Comparison of ENCODE assay signal across 1 cellular context in genomic region chr7:16344927-16345326, GRCh38.
A peak's percentile ranks its signal among the peaks of the same experiment; 100 is the strongest.
TF ChIP-seq lines count a peak whose summit lies in the region.

No MANE protein-coding gene starts in this region.

TF ChIP-seq in K562, 482 proteins besides CTCF, POLR2A, EP300 and RAD21 (continued from another document):
- peak; percentile 59 for TF ChIP-seq ZNF407 (IDR thresholded peaks at IDR 0.05; ENCODE audit: low read depth)
- 0 out of 2 replicates have a peak, but pooled peaks have one; percentile 23 for TF ChIP-seq ZNF280B (CRISPR knock-in tag; IDR thresholded peaks at IDR 0.05)
- no peak for TF ChIP-seq NFIX (CRISPR knock-in tag; IDR thresholded peaks at IDR 0.05; ENCODE audit: low read depth)
- TF ChIP-seq CBX5 (IDR thresholded peaks at IDR 0.05; ENCODE audit: borderline replicate concordance, low read depth) = peak; percentile 97
- no peak for TF ChIP-seq KLF13 (tag; IDR thresholded peaks at IDR 0.05; ENCODE audit: borderline replicate concordance, low read depth)
- peak; percentile 79 for TF ChIP-seq CHAMP1 (IDR thresholded peaks at IDR 0.05)
- TF ChIP-seq ZNF354B (CRISPR knock-in tag; IDR thresholded peaks at IDR 0.05) = no peak
- 0 out of 2 replicates have a peak, but pooled peaks have one; percentile 41 for TF ChIP-seq EHMT2 (IDR thresholded peaks at IDR 0.05)
- TF ChIP-seq NR2C1 (IDR thresholded peaks at IDR 0.05) = peak; percentile 66; the same call in 1 of the 2 replicates
- peak; percentile 64 for TF ChIP-seq NR2C1 (tag; IDR thresholded peaks at IDR 0.05)
- no peak for TF ChIP-seq KDM4B (IDR thresholded peaks at IDR 0.05; ENCODE audit: borderline replicate concordance in 2 of 2, low read depth in 1 of 2)
- peak; percentile 89; the same call in 1 of the 2 replicates for TF ChIP-seq CBX1 (IDR thresholded peaks at IDR 0.05; ENCODE audit: low read depth)
- TF ChIP-seq ZEB2 (IDR thresholded peaks at IDR 0.05) = 0 out of 2 replicates have a peak, but pooled peaks have one; percentile 35
- TF ChIP-seq SIRT6 (IDR thresholded peaks at IDR 0.05; ENCODE audit: low read depth, low read length) = no peak
- 0 out of 2 replicates have a peak, but pooled peaks have one; percentile 10 for TF ChIP-seq STAT5A (IDR thresholded peaks at IDR 0.05; ENCODE audit: borderline replicate concordance, low read length)
- no peak for TF ChIP-seq TAF7 (tag; IDR thresholded peaks at IDR 0.05)
- TF ChIP-seq TRIM28 (IDR thresholded peaks at IDR 0.05) = peak; percentile 97
- TF ChIP-seq CREB1 (IDR thresholded peaks at IDR 0.05) = no peak
- TF ChIP-seq CREB1 (CRISPR knock-in tag; IDR thresholded peaks at IDR 0.05) = no peak
- TF ChIP-seq GATA2 (CRISPR knock-in tag; IDR thresholded peaks at IDR 0.05) = no peak
- no peak for TF ChIP-seq NR4A1 (CRISPR knock-in tag; IDR thresholded peaks at IDR 0.05)
- no peak for TF ChIP-seq NR4A1 (tag; IDR thresholded peaks at IDR 0.05)
- no peak for TF ChIP-seq OTX1 (CRISPR knock-in tag; IDR thresholded peaks at IDR 0.05)
- TF ChIP-seq THRAP3 (IDR thresholded peaks at IDR 0.05; ENCODE audit: borderline replicate concordance) = no peak
- TF ChIP-seq HMGXB4 (CRISPR knock-in tag; IDR thresholded peaks at IDR 0.05) = no peak
- TF ChIP-seq TRIM25 (IDR thresholded peaks at IDR 0.05; ENCODE audit: borderline replicate concordance) = no peak
- no peak for TF ChIP-seq ELF4 (CRISPR knock-in tag; IDR thresholded peaks at IDR 0.05)
- TF ChIP-seq ZBTB17 (CRISPR knock-in tag; IDR thresholded peaks at IDR 0.05) = no peak
- TF ChIP-seq MTA3 (IDR thresholded peaks at IDR 0.05; ENCODE audit: borderline replicate concordance) = 0 out of 2 replicates have a peak, but pooled peaks have one; percentile 29
- no peak for TF ChIP-seq FOSL1 (tag; conservative IDR thresholded peaks at IDR 0.05)
- no peak for TF ChIP-seq GTF2B (IDR thresholded peaks at IDR 0.05; ENCODE audit: extremely low read depth, insufficient read length)
- TF ChIP-seq SREBF2 (CRISPR knock-in tag; IDR thresholded peaks at IDR 0.05) = no peak
- no peak for TF ChIP-seq MCM3 (IDR thresholded peaks at IDR 0.05)
- TF ChIP-seq IRF2 (CRISPR knock-in tag; IDR thresholded peaks at IDR 0.05) = no peak
- peak; percentile 69 for TF ChIP-seq ZNF280A (IDR thresholded peaks at IDR 0.05; ENCODE audit: low read depth, partially characterized antibody)
- TF ChIP-seq SRSF7 (optimal IDR thresholded peaks at IDR 0.05; ENCODE audit: low read depth, low read length) = no peak
- no peak for TF ChIP-seq ZFPM2 (CRISPR knock-in tag; IDR thresholded peaks at IDR 0.05)
